In genomic region chr3:127459891-127460290, GRCh38 we compare ENCODE assay signal across 26 cellular contexts.
"Had no signal": no experiment of that assay in that cellular context is flagged by ENCODE, and none has a peak within 500 bp of the region (broad histone marks: within the 10 kb centered on the region; RNA-seq: fewer than 3 reads in every experiment).

No MANE protein-coding gene starts in this region.

- H3K27ac ChIP-seq: coronary artery, esophagus muscularis mucosa, foreskin keratinocyte, gastroesophageal sphincter, heart right ventricle, pancreas, right lobe of liver, stomach, thyroid gland, vagina had no signal

- H3K9me3 ChIP-seq: esophagus muscularis mucosa, gastroesophageal sphincter, heart right ventricle, pancreas, right lobe of liver, stomach, thyroid gland, vagina had no signal

- H3K9me3 Mint-ChIP-seq: memory B cell; nephron; stimulated activated effector memory CD8-positive, alpha-beta T cell treated with anti-CD3 and anti-CD28 coated beads, Interleukin-12 subunit alpha, Interleukin-12 subunit beta, amount 100 ng/mL, for 72 hours had no signal

- H3K36me3 Mint-ChIP-seq: memory B cell; stimulated activated effector memory CD8-positive, alpha-beta T cell treated with anti-CD3 and anti-CD28 coated beads, Interleukin-12 subunit alpha, Interleukin-12 subunit beta, amount 100 ng/mL, for 72 hours had no signal

- DNase-seq: dermis blood vessel endothelial cell; effector memory CD4-positive, alpha-beta T cell; foreskin keratinocyte; heart right ventricle; hippocampal formation; kidney glomerular epithelial cell; occipital lobe; pancreas; small intestine; stimulated activated CD4-positive, alpha-beta T cell treated with anti-CD3 and anti-CD28 coated beads, Interleukin-12 subunit alpha, Interleukin-12 subunit beta, amount 100 ng/mL, for 4 hours; stimulated activated CD4-positive, alpha-beta T cell treated with anti-CD3 and anti-CD28 coated beads, Interleukin-1b, Interleukin-23, amount 100 ng/mL, for 48 hours; stimulated activated CD4-positive, alpha-beta T cell treated with anti-CD3 and anti-CD28 coated beads, Interleukin-4, amount 100 ng/mL, for 1 hour; stimulated activated naive CD4-positive, alpha-beta T cell treated with Interleukin-2 at 50 U/mL for 16 hours; stomach; thyroid gland; trophoblast cell had no signal

- ATAC-seq: foreskin keratinocyte; gastroesophageal sphincter; heart right ventricle; pancreas; right lobe of liver; stimulated activated effector memory CD8-positive, alpha-beta T cell treated with anti-CD3 and anti-CD28 coated beads, Interleukin-12 subunit alpha, Interleukin-12 subunit beta, amount 100 ng/mL, for 72 hours had no signal

- H3K4me3 ChIP-seq: coronary artery, esophagus muscularis mucosa, gastroesophageal sphincter, heart right ventricle, lung, pancreas, right lobe of liver, stomach, thyroid gland, vagina had no signal

- H3K4me3 Mint-ChIP-seq: memory B cell; nephron; stimulated activated effector memory CD8-positive, alpha-beta T cell treated with anti-CD3 and anti-CD28 coated beads, Interleukin-12 subunit alpha, Interleukin-12 subunit beta, amount 100 ng/mL, for 72 hours had no signal

- H3K36me3 ChIP-seq: esophagus muscularis mucosa, gastroesophageal sphincter, heart right ventricle, pancreas, right lobe of liver, stomach, thyroid gland, vagina had no signal

- H3K27ac Mint-ChIP-seq: memory B cell; nephron; progenitor cell of endocrine pancreas; stimulated activated effector memory CD8-positive, alpha-beta T cell treated with anti-CD3 and anti-CD28 coated beads, Interleukin-12 subunit alpha, Interleukin-12 subunit beta, amount 100 ng/mL, for 72 hours had no signal
